ENCODE assay signal across 1 cellular context in the genomic region with DNA sequence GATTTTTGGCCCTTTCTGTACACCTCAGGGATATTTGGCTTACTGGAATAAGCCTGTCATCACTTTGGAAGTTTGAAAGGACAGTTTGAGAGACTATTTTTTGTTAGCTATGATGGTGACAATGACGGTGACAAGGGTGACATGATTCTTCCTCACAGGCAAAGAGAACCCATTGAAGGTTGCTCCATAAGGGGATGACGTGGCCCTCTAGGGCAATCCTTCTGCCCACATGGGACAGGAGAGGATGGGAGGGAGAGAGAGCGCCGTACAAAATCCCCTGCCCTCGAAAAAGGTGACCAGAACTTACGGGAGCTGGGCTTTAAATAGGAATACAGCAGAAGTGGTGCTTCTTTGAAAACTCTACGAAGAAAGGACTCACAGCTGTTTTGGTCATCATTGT.
TF ChIP-seq lines count a peak whose summit lies in the region.

No MANE protein-coding gene starts in this region.

TF ChIP-seq in HepG2, 621 proteins besides CTCF, POLR2A, EP300 and RAD21:
- TF ChIP-seq NFYB (CRISPR knock-in tag; IDR thresholded peaks at IDR 0.05) (no peak), CREB1 (IDR thresholded peaks at IDR 0.05) (peak; percentile 60; the same call in 1 of the 2 replicates), CREB1 (CRISPR knock-in tag; IDR thresholded peaks at IDR 0.05) (no peak), NR2F6 (IDR thresholded peaks at IDR 0.05) (no peak), NR2F6 (CRISPR knock-in tag; IDR thresholded peaks at IDR 0.05) (no peak)
